1 cellular context compared by ENCODE assay signal in genomic region chr3:138072816-138073215, GRCh38.
TF ChIP-seq lines count a peak whose summit lies in the region.

No MANE protein-coding gene starts in this region.

TF ChIP-seq in H1, 55 proteins besides CTCF, POLR2A, EP300 and RAD21 (continued from another document):
- TF ChIP-seq MAFK (IDR thresholded peaks at IDR 0.05; ENCODE audit: low read depth, low read length) = peak; percentile 30; the same call in 1 of the 2 replicates
